In genomic region chr22:33389927-33390326, GRCh38 we compare ENCODE assay signal across 1 cellular context.
TF ChIP-seq lines count a peak whose summit lies in the region.

No MANE protein-coding gene starts in this region.

TF ChIP-seq in GM23338, 12 proteins besides CTCF, POLR2A, EP300 and RAD21 (continued from another document):
- TF ChIP-seq ZNF462 (CRISPR knock-in tag; IDR thresholded peaks at IDR 0.05) = no peak
- no peak for TF ChIP-seq ETS1 (IDR thresholded peaks at IDR 0.05)
- no peak for TF ChIP-seq POLR2AphosphoS5 (IDR thresholded peaks at IDR 0.05; ENCODE audit: low read depth)
- TF ChIP-seq NANOG (IDR thresholded peaks at IDR 0.05; ENCODE audit: borderline replicate concordance) = no peak
- TF ChIP-seq CREB1 (CRISPR knock-in tag; IDR thresholded peaks at IDR 0.05; ENCODE audit: low read depth) = no peak
- no peak for TF ChIP-seq EZH2 (IDR thresholded peaks at IDR 0.05; ENCODE audit: low read depth, unreplicated experiment)
- TF ChIP-seq JUNB (IDR thresholded peaks at IDR 0.05; ENCODE audit: unreplicated experiment) = no peak
